Comparison of ENCODE assay signal across 7 cellular contexts in the genomic region with DNA sequence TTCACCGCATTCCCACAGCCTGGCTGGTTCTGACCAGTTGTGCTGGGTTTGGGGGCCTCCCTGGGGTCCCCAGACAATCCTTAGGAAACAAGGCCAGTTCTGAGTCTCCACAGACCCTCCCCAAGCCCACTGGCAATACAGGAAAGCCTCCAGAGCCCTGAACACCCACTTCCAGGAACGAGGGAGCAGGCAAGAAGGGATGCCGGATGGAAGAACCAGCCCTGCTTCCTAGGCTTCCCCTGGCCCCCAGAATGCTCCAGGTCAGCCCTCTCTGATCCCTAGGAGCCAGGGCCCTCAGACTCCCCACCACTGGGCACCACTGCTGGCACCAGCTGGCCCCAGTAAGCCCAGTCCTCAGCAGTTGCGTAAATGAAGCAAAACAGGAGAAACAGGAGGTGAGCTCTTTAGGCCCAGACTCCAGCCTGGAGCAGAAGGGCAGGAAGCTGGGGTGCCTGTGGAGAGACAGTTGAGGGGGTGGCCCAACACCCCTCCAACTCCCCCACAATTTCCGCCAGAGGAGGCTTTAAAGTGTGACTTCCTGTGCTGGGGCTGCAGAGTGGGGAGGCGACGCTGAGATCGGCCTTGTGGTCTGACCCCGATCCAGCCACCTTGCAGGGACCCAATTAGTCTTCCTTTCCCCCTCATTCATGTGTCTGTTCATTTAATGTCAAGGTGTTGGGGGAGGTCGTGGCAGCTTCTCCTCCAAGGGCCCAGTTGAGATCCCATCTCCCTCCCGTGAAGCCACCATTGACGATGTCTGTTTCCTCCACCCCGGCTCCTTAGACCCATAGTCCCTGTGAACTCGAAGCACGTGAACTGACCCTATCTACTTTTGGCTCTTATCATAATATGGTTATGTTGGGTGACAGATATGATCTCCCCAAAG. TPM values are rescaled to one million over a fixed set of nuclear protein-coding genes. Genes with fewer than 3 reads are reported as not detected.
DNase-seq lines count a peak whose midpoint lies in the region; ATAC-seq and TF ChIP-seq lines count a peak whose summit lies in the region.

No MANE protein-coding gene starts in this region.

- TF ChIP-seq CTCF in WI38 (IDR thresholded peaks at IDR 0.05; ENCODE audit: low read depth, low read length) (no peak), endodermal cell (conservative IDR thresholded peaks at IDR 0.05) (no peak), ovary (IDR thresholded peaks at IDR 0.05) (no peak)

- H3K4me3 Mint-ChIP-seq in endodermal cell = no peak overlapping the region

- H3K27ac ChIP-seq in HUES48 (ENCODE audit: low read depth, low read length) (peak overlapping the region; percentile 93), endodermal cell (ENCODE audit: low read depth, low read length) (peak overlapping the region; percentile 92), ovary (peak overlapping the region; percentile 82 to 97)

- peaks cover 31% of the 10 kb centered on the region for H3K36me3 Mint-ChIP-seq in endodermal cell (ENCODE audit: low read depth)

- intact Hi-C loops in ovary (cut with DNase I) = loop anchor here (5.0 kb wide), 2 partner anchors 40 to 45 kb away; partner anchors contain the start of genes LTBR (in 3 of the 4) and SCNN1A (in 1 of the 4)

- no peak for ATAC-seq in HG02623 (IDR thresholded peaks at IDR 0.05; ENCODE audit: unreplicated experiment)
- ATAC-seq in HG03378 (IDR thresholded peaks at IDR 0.05; ENCODE audit: unreplicated experiment) = no peak

- H3K4me3 ChIP-seq in HUES48 (ENCODE audit: low read depth, low read length) (peak overlapping the region; percentile 49), WI38 (ENCODE audit: low read depth, low read length) (peak overlapping the region; percentile 99), endodermal cell (ENCODE audit: low read length) (peak overlapping the region; percentile 72), ovary (peak overlapping the region; percentile 41)

- DNase-seq in endodermal cell = no peak
- DNase-seq in ovary = peak in 1 of 5 donors; percentile 56
- DNase-seq in iPS-NIHi7 (ENCODE audit: extremely low spot score) = no peak

- no peak for TF ChIP-seq EP300 in ovary (IDR thresholded peaks at IDR 0.05)

- H3K4me1 Mint-ChIP-seq in endodermal cell = peaks cover 22% of the 10 kb centered on the region

- no peaks in the 10 kb centered on the region for H3K27me3 Mint-ChIP-seq in endodermal cell (ENCODE audit: insufficient read depth)

- H3K9me3 ChIP-seq in HUES48 (ENCODE audit: control insufficient read depth, insufficient read depth, low read length) (no peaks in the 10 kb centered on the region), endodermal cell (ENCODE audit: control insufficient read depth, low read length) (no peaks in the 10 kb centered on the region), ovary (no peaks in the 10 kb centered on the region)

- H3K27me3 ChIP-seq in HUES48 (ENCODE audit: control insufficient read depth, insufficient read depth, low read length) (no peaks in the 10 kb centered on the region), endodermal cell (ENCODE audit: control insufficient read depth, insufficient read depth, low read length, poor library complexity, severe bottlenecking) (no peaks in the 10 kb centered on the region), ovary (no peaks in the 10 kb centered on the region)

- peak overlapping the region; percentile 37 for H3K9ac ChIP-seq in HUES48 (ENCODE audit: low read depth, low read length)
- H3K9ac ChIP-seq in endodermal cell (ENCODE audit: extremely low read depth, low read length, poor library complexity, severe bottlenecking) = peak overlapping the region; percentile 45

- 54 to 70% methylated on average over 10 to 15 of the region's 15 CpGs for WGBS in endodermal cell (ENCODE audit: insufficient coverage in 1 of 2, insufficient read length in 1 of 2), 2 experiments
- WGBS in ovary, 3 donors = 19 to 22% (median 22%) methylated on average over 15 of the region's 15 CpGs

- peaks cover 57% of the 10 kb centered on the region for H3K4me1 ChIP-seq in HUES48 (ENCODE audit: control insufficient read depth, insufficient read depth, low read length)
- peaks cover 20% of the 10 kb centered on the region for H3K4me1 ChIP-seq in endodermal cell (ENCODE audit: control insufficient read depth, insufficient read depth, low read length)
- H3K4me1 ChIP-seq in ovary (ENCODE audit: insufficient read depth) = peaks cover 20% of the 10 kb centered on the region

- H3K9me3 Mint-ChIP-seq in endodermal cell = no peaks in the 10 kb centered on the region

- no peak overlapping the region for H3K27ac Mint-ChIP-seq in endodermal cell

- TF ChIP-seq POLR2A in ovary (IDR thresholded peaks at IDR 0.05) = no peak

- H3K36me3 ChIP-seq in HUES48 (ENCODE audit: control insufficient read depth, insufficient read depth, low read length) (peaks cover 22% of the 10 kb centered on the region), endodermal cell (ENCODE audit: control insufficient read depth, insufficient read depth, low read length) (peaks cover 28% of the 10 kb centered on the region), ovary (no peaks in the 10 kb centered on the region)

RNA-seq across cellular contexts. Expression of gene TNFRSF1A, which starts 4.8 kb away (rescaled TPM):
- total RNA-seq in endodermal cell (10 to 100 TPM; 43.2 to 86.2 TPM), ovary (100 to 1,000 TPM; 116 to 274 (median 179) TPM)
- polyA plus RNA-seq in endodermal cell (2013, experiment 1 of 2) = 39.7 TPM
- polyA plus RNA-seq in endodermal cell (2013, experiment 2 of 2) = 37.7 TPM
- polyA plus RNA-seq in ovary = 100 to 1,000 TPM in 1 of 2 donors, 10 to 100 TPM in 1; 92.8 to 230 TPM

RNA-seq across cellular contexts. Expression of gene PLEKHG6, which starts 26.6 kb away (rescaled TPM):
- total RNA-seq in endodermal cell (10 to 100 TPM; 24.8 to 37.2 TPM), ovary (1 to 10 TPM in 1 of 7 donors, under 1 TPM in 5, not detected in 1; 0.17 to 1.7 (median 0.51) TPM)
- polyA plus RNA-seq in endodermal cell (2013, experiment 1 of 2) = 7.1 TPM
- polyA plus RNA-seq in endodermal cell (2013, experiment 2 of 2) = 4.6 TPM
- polyA plus RNA-seq in ovary = under 1 TPM in 1 of 2 donors, not detected in 1; 0.13 TPM

RNA-seq across cellular contexts. Expression of gene SCNN1A, which starts 38.3 kb away (rescaled TPM):
- 10 to 100 TPM; 32.1 to 87.7 TPM for total RNA-seq in endodermal cell
- polyA plus RNA-seq in endodermal cell (2013, experiment 1 of 2) = 9.0 TPM
- polyA plus RNA-seq in endodermal cell (2013, experiment 2 of 2) = 4.3 TPM
- total RNA-seq in ovary = 100 to 1,000 TPM in 1 of 7 donors, 10 to 100 TPM in 4, 1 to 10 TPM in 2; 3.3 to 141 (median 17.0) TPM
- 1 to 10 TPM; 1.2 to 1.6 TPM for polyA plus RNA-seq in ovary

RNA-seq across cellular contexts. Expression of gene LTBR, which starts 46.9 kb away (rescaled TPM):
- total RNA-seq in endodermal cell (1 to 10 TPM; 8.4 to 9.1 TPM), ovary (100 to 1,000 TPM in 3 of 7 donors, 10 to 100 TPM in 4; 55.8 to 131 (median 92.6) TPM)
- 1.5 TPM for polyA plus RNA-seq in endodermal cell (2013, experiment 1 of 2)
- 1.9 TPM for polyA plus RNA-seq in endodermal cell (2013, experiment 2 of 2)
- polyA plus RNA-seq in ovary = 10 to 100 TPM; 21.9 to 65.7 TPM

Comparison
In these comparisons a context has a peak if more than half of its experiments do, and no peak if none do; other contexts are left out.
1. H3K4me3 ChIP-seq: peak in every context shown above with its lines; median percentile 99 in WI38; 72 in endodermal cell; 49 in HUES48; 41 in ovary.
2. RNA of gene PLEKHG6, which starts 26.6 kb away (total RNA-seq): 24.8 to 37.2 TPM in endodermal cell; 0.17 to 1.7 TPM in ovary; every median in the first group is over 4 times any median in the second.
3. Peak in every context shown above with its lines, with median percentiles within 50 percentile points of each other: H3K27ac ChIP-seq.